Comparison of ENCODE assay signal across 19 cellular contexts in genomic region chr21:34583926-34584563, GRCh38. TPM values are rescaled to one million over a fixed set of nuclear protein-coding genes. Genes with fewer than 3 reads are reported as not detected.
DNase-seq lines count a peak whose midpoint lies in the region; ATAC-seq and TF ChIP-seq lines count a peak whose summit lies in the region.
"Had no signal": no experiment of that assay in that cellular context is flagged by ENCODE, and none has a peak within 500 bp of the region (broad histone marks: within the 10 kb centered on the region; RNA-seq: fewer than 3 reads in every experiment).

No MANE protein-coding gene starts in this region.

- no peak overlapping the region for H3K9ac ChIP-seq in mammary epithelial cell (ENCODE audit: insufficient read depth, low read length)
- H3K9ac ChIP-seq: SK-N-SH had no signal

- CTCF ChIA-PET in mammary epithelial cell (lab: Charles Lee; ENCODE audit: low non-redundant PET): no interaction called here

- no peak overlapping the region for H3K4me3 ChIP-seq in mammary epithelial cell (replicated peaks in 1 of 3; ENCODE audit: insufficient read depth in 1 of 3, low read depth in 2 of 3, low read length in 3 of 3)
- H3K4me3 ChIP-seq in breast epithelium: no peak overlapping the region
- H3K4me3 ChIP-seq in fibroblast of mammary gland (ENCODE audit: control insufficient read depth, low read depth, low read length): no peak overlapping the region
- no peak overlapping the region for H3K4me3 ChIP-seq in testis
- H3K4me3 ChIP-seq: cardiac muscle cell had no signal

- TF ChIP-seq CTCF in mammary epithelial cell (conservative IDR thresholded peaks at IDR 0.05 in 1 of 2, IDR thresholded peaks at IDR 0.05 in 1 of 2; ENCODE audit: extremely low read depth in 1 of 2, insufficient read depth in 1 of 2, low read depth in 1 of 2, low read length in 2 of 2) (no peak), breast epithelium (IDR thresholded peaks at IDR 0.05) (no peak), fibroblast of mammary gland (conservative IDR thresholded peaks at IDR 0.05; ENCODE audit: control insufficient read depth, insufficient read depth, low read depth, low read length) (no peak), testis (IDR thresholded peaks at IDR 0.05) (no peak)

- H3K9me3 ChIP-seq in mammary epithelial cell (replicated peaks; ENCODE audit: insufficient read depth, low read length): no peaks in the 10 kb centered on the region
- peaks cover 0 to 3% of the 10 kb centered on the region in 2 donors for H3K9me3 ChIP-seq in breast epithelium
- H3K9me3 ChIP-seq in testis: no peaks in the 10 kb centered on the region
- H3K9me3 ChIP-seq: BE2C, Caco-2, SK-N-SH had no signal

- TF ChIP-seq POLR2A in breast epithelium (IDR thresholded peaks at IDR 0.05): no peak
- no peak for TF ChIP-seq POLR2A in testis (IDR thresholded peaks at IDR 0.05)

- H3K27me3 ChIP-seq in mammary epithelial cell (ENCODE audit: insufficient read depth, low read length) (no peaks in the 10 kb centered on the region), breast epithelium (no peaks in the 10 kb centered on the region), testis (no peaks in the 10 kb centered on the region)
- H3K27me3 ChIP-seq: BE2C, cardiac muscle cell had no signal

- 27% methylated on average over 3 of the region's 3 CpGs for WGBS in mammary epithelial cell (ENCODE audit: low coverage, missing lambda C conversion rate)
- 57 to 66% methylated on average over 3 of the region's 3 CpGs for WGBS in testis, 2 donors

- ATAC-seq in GM21619 (IDR thresholded peaks at IDR 0.05; ENCODE audit: unreplicated experiment): no peak

- dilution Hi-C loops in mammary epithelial cell (cut with HindIII; ENCODE audit: low sequenced_read_pairs): no loop called here

- H2AFZ ChIP-seq in mammary epithelial cell (ENCODE audit: low read depth, low read length): peak overlapping the region; percentile 61

- in situ Hi-C loops in mammary epithelial cell (cut with MboI; ENCODE audit: low sequenced_read_pairs in 2 of 2): no loop called here

- H3K79me2 ChIP-seq in mammary epithelial cell (ENCODE audit: insufficient read depth, low read length): no peaks in the 10 kb centered on the region

- H3K4me1 ChIP-seq in mammary epithelial cell (ENCODE audit: insufficient read depth, low read length) (peaks cover 45% of the 10 kb centered on the region), breast epithelium (no peaks in the 10 kb centered on the region), testis (peaks cover 7% of the 10 kb centered on the region)
- H3K4me1 ChIP-seq: BE2C, Caco-2 had no signal

- H3K27ac ChIP-seq in mammary epithelial cell (ENCODE audit: insufficient read depth, low read depth, low read length): no peak overlapping the region
- no peak overlapping the region for H3K27ac ChIP-seq in breast epithelium
- no peak overlapping the region for H3K27ac ChIP-seq in testis
- H3K27ac ChIP-seq: cardiac muscle cell had no signal

- H3K36me3 ChIP-seq in mammary epithelial cell (ENCODE audit: insufficient read depth, low read length) (no peaks in the 10 kb centered on the region), breast epithelium (no peaks in the 10 kb centered on the region), testis (ENCODE audit: low read depth, missing control alignments) (no peaks in the 10 kb centered on the region)
- H3K36me3 ChIP-seq: BE2C, cardiac muscle cell had no signal

- no TSS peak for BruUV-seq in mammary epithelial cell (replicated peaks; lab: Mats Ljungman, UMichigan)

- H3K4me2 ChIP-seq in mammary epithelial cell (ENCODE audit: insufficient read depth, low read depth, low read length): no peak overlapping the region
- H3K4me2 ChIP-seq: SK-N-SH had no signal

- no peaks in the 10 kb centered on the region for H4K20me1 ChIP-seq in mammary epithelial cell (ENCODE audit: insufficient read depth, low read length)

- intact Hi-C loops in mammary epithelial cell (cut with micrococcal nuclease) (loop anchor here (1.0 kb wide), 2 partner anchors 15 to 74 kb away; no protein-coding TSS in a partner anchor), breast epithelium (cut with DNase I; ENCODE audit: low total_unique reads) (no loop called here), testis (cut with DNase I; ENCODE audit: low total_unique reads) (no loop called here)

- DNase-seq in mammary epithelial cell (no peak), breast epithelium (ENCODE audit: low spot score in 2 of 2) (no peak), fibroblast of mammary gland (ENCODE audit: low read depth) (peak; percentile 8), islet precursor cell (peak; percentile 2), testis (peak; percentile 40), midbrain (lab: John Stamatoyannopoulos, UW) (no peak), GDM1 (lab: John Stamatoyannopoulos, UW) (no peak)
- DNase-seq: 8988T; activated CD4-positive, alpha-beta T cell treated with anti-CD3 and anti-CD28 coated beads for 48 hours; activated naive CD4-positive, alpha-beta T cell treated with anti-CD3 and anti-CD28 coated beads, Interleukin-2, amount 10 ng/mL, durations not matched to agents 7 days and 5 days; activated T-cell treated with anti-CD3 and anti-CD28 coated beads, Interleukin-2, amount 50 U/mL, for 48 hours; BE2C; Caco-2; DND-41; NCI-H2029; NCI-H2227 treated with DMSO at 0.1 percent for 48 hours; SK-N-SH had no signal

RNA-seq across cellular contexts. Expression of gene RCAN1, which starts 30.9 kb away (rescaled TPM):
- 10 to 100 TPM; 28.8 to 60.7 TPM for total RNA-seq in mammary epithelial cell
- 8.5 TPM for polyA plus RNA-seq in mammary epithelial cell
- 5.5 TPM for polyA minus RNA-seq in mammary epithelial cell
- total RNA-seq in breast epithelium: 10 to 100 TPM; 30.1 to 73.0 (median 47.9) TPM
- 10 to 100 TPM; 16.7 to 21.9 TPM for total RNA-seq in testis
- polyA plus RNA-seq in testis (ENCODE audit: insufficient read depth, low read depth, low replicate concordance): 20.6 TPM

Comparison
In these comparisons a context has a peak if more than half of its experiments do, and no peak if none do; other contexts are left out.
1. DNase-seq: peak in fibroblast of mammary gland (single experiment), islet precursor cell (single experiment) and testis (single experiment); none in mammary epithelial cell (single experiment), breast epithelium (0 of 2), midbrain (single experiment) and GDM1 (single experiment).